In genomic region chr12:92034858-92035401, GRCh38 we compare ENCODE assay signal across 8 cellular contexts.
A peak's percentile ranks its signal among the peaks of the same experiment; 100 is the strongest.
DNase-seq lines count a peak whose midpoint lies in the region; ATAC-seq and TF ChIP-seq lines count a peak whose summit lies in the region.

No MANE protein-coding gene starts in this region.

- H3K4me1 Mint-ChIP-seq in activated CD8-positive, alpha-beta T cell treated with anti-CD3 and anti-CD28 coated beads for 36 hours (ENCODE audit: low read depth), result peaks cover 81% of the 10 kb centered on the region
- peaks cover 34% of the 10 kb centered on the region for H3K4me1 Mint-ChIP-seq in nephron

- intact Hi-C loops in activated CD8-positive, alpha-beta T cell treated with anti-CD3 and anti-CD28 coated beads for 36 hours (cut with micrococcal nuclease), result loop anchor here (5.0 kb wide), 2 partner anchors 47 to 102 kb away; no protein-coding TSS in a partner anchor

- H3K9me3 Mint-ChIP-seq in activated CD8-positive, alpha-beta T cell treated with anti-CD3 and anti-CD28 coated beads for 36 hours, result peaks cover 7% of the 10 kb centered on the region
- H3K9me3 Mint-ChIP-seq in nephron, result no peaks in the 10 kb centered on the region

- POLR2A ChIA-PET in AG04449 (lab: Yijun Ruan, JAX), result interaction anchor here (1.4 kb wide), 1 partner anchor 111 kb away, joined by 4 read pairs; the partner anchor contains the start of gene BTG1
- POLR2A ChIA-PET in activated CD8-positive, alpha-beta T cell treated with anti-CD3 and anti-CD28 coated beads for 36 hours (lab: Charles Lee), result interaction anchor here (1.2 to 1.3 kb wide), 2 partner anchors 14 to 110 kb away, joined by 4 read pairs; no protein-coding TSS in a partner anchor

- H3K9me3 ChIP-seq in tibial nerve, result no peaks in the 10 kb centered on the region

- peak overlapping the region in 3 of 4 donors; percentile 6 to 55 (median 34) for H3K27ac ChIP-seq in tibial nerve

- H3K4me1 ChIP-seq in tibial nerve, result peaks cover 0 to 35% (median 20%) of the 10 kb centered on the region in 4 donors

- no peak for DNase-seq in AG04449 (ENCODE audit: low read depth, low spot score)
- peak; percentile 46 for DNase-seq in NCI-H2196 (lab: John Stamatoyannopoulos, UW; ENCODE audit: unreplicated experiment)
- DNase-seq in activated CD8-positive, alpha-beta T cell treated with anti-CD3 and anti-CD28 coated beads for 36 hours, result peak; percentile 53
- peak; percentile 98 for DNase-seq in epithelial cell of esophagus (ENCODE audit: low read depth)
- peak; percentile 34 to 41 for DNase-seq in tibial nerve (ENCODE audit: low spot score in 2 of 2)

- peak overlapping the region; percentile 90 for H3K27ac Mint-ChIP-seq in activated CD8-positive, alpha-beta T cell treated with anti-CD3 and anti-CD28 coated beads for 36 hours
- peak overlapping the region; percentile 6 to 62 (median 25) for H3K27ac Mint-ChIP-seq in nephron

- no peak for TF ChIP-seq POLR2A in tibial nerve (IDR thresholded peaks at IDR 0.05)

- TF ChIP-seq EP300 in tibial nerve (IDR thresholded peaks at IDR 0.05), result peak in 1 of 2 donors; percentile 65

- H3K36me3 ChIP-seq in tibial nerve, result no peaks in the 10 kb centered on the region

- H3K4me3 ChIP-seq in AG04449 (ENCODE audit: low read depth, low read length) (peak overlapping the region; percentile 46), epithelial cell of esophagus (ENCODE audit: low read length) (no peak overlapping the region), tibial nerve (peak overlapping the region in 3 of 4 donors; percentile 8 to 32 (median 24))

- CTCF ChIA-PET in AG04449 (lab: Yijun Ruan, JAX), result interaction anchor here (1.3 kb wide), 1 partner anchor 34 kb away, joined by 3 read pairs; no protein-coding TSS in a partner anchor
- CTCF ChIA-PET in activated CD8-positive, alpha-beta T cell treated with anti-CD3 and anti-CD28 coated beads for 36 hours (lab: Charles Lee), result no interaction called here

- peaks cover 6% of the 10 kb centered on the region for H3K36me3 Mint-ChIP-seq in activated CD8-positive, alpha-beta T cell treated with anti-CD3 and anti-CD28 coated beads for 36 hours (ENCODE audit: low read depth)
- H3K36me3 Mint-ChIP-seq in nephron (ENCODE audit: low read depth), result no peaks in the 10 kb centered on the region

- peak overlapping the region; percentile 82 for H3K4me3 Mint-ChIP-seq in activated CD8-positive, alpha-beta T cell treated with anti-CD3 and anti-CD28 coated beads for 36 hours
- H3K4me3 Mint-ChIP-seq in nephron, result peak overlapping the region; percentile 17 to 59 (median 58)

- ATAC-seq in GM18517 (IDR thresholded peaks at IDR 0.05; ENCODE audit: unreplicated experiment) (peak; percentile 85), HG02973 (IDR thresholded peaks at IDR 0.05; ENCODE audit: unreplicated experiment) (peak; percentile 80)
- ATAC-seq in activated CD8-positive, alpha-beta T cell treated with anti-CD3 and anti-CD28 coated beads for 36 hours, result peak; percentile 47

- H3K27me3 ChIP-seq in tibial nerve, result no peaks in the 10 kb centered on the region

- TF ChIP-seq CTCF in AG04449 (IDR thresholded peaks at IDR 0.05; ENCODE audit: insufficient read depth, low read length, missing control alignments), result no peak
- TF ChIP-seq CTCF in activated CD8-positive, alpha-beta T cell treated with anti-CD3 and anti-CD28 coated beads for 36 hours (IDR thresholded peaks at IDR 0.05), result no peak
- no peak for TF ChIP-seq CTCF in epithelial cell of esophagus (IDR thresholded peaks at IDR 0.05; ENCODE audit: insufficient read depth, low read depth, low read length, missing control alignments)
- TF ChIP-seq CTCF in nephron (IDR thresholded peaks at IDR 0.05; ENCODE audit: unreplicated experiment in 3 of 3), result no peak
- no peak for TF ChIP-seq CTCF in tibial nerve (IDR thresholded peaks at IDR 0.05)

- 19 to 30% methylated on average over 10 of the region's 10 CpGs for WGBS in tibial nerve, 2 donors

- no peaks in the 10 kb centered on the region for H3K27me3 Mint-ChIP-seq in activated CD8-positive, alpha-beta T cell treated with anti-CD3 and anti-CD28 coated beads for 36 hours
- no peaks in the 10 kb centered on the region for H3K27me3 Mint-ChIP-seq in nephron (ENCODE audit: low read depth)
